8 cellular contexts compared by ENCODE assay signal in the genomic region with DNA sequence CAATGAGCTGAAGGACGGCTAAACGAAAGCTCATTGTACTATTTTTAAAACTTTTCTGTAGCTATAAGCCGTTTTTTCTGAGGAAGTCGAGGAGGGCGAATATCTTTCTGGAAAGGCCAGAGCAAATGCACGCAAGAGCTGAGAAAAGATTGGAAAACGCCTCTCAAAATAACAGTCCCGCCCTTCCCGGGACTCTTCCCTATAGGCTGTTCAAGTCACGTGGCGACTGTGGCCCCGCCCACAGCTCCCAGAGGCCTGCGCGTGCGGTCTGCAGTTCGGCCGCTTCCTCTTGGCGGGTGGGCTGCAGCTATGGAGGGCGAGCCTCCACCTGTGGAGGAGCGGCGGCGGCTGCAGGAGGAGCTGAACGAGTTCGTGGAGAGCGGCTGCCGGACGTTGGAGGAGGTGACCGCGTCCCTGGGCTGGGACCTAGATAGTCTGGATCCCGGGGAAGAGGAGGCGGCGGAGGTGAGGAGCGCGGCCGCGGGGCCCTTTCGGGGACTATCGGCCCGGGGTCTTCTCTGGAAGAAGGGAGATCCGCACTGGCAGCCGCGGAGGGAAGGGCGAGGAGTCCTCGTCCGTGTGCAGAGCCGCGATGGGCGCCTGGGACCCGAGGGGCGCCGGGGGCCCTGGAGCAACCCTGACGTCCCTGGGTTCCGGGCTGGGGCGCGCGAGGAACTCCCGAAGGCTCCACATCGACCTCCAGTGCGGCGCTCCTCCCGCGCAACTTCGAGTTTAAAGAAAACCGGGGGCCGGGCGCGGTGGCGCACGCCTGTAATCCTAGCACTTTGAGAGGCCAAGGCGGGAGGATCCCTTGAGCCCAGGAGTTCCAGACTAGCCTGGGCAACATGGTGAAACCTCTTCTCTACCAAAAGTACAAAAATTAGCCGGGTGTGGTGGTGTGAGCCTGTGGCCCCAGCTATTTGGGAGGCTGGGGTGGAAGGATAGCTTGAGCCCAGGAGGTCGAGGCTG. TPM values are rescaled to one million over a fixed set of nuclear protein-coding genes. Genes with fewer than 3 reads are reported as not detected.
DNase-seq lines count a peak whose midpoint lies in the region; ATAC-seq, FAIRE-seq and TF ChIP-seq lines count a peak whose summit lies in the region.

A gene with protein sequence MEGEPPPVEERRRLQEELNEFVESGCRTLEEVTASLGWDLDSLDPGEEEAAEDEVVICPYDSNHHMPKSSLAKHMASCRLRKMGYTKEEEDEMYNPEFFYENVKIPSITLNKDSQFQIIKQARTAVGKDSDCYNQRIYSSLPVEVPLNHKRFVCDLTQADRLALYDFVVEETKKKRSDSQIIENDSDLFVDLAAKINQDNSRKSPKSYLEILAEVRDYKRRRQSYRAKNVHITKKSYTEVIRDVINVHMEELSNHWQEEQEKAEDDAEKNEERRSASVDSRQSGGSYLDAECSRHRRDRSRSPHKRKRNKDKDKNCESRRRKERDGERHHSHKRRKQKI (plus strand): TSS at position 250 of the 969 bp plus-strand sequence. CDS start 60 bp downstream, at position 310.

- H3K4me1 Mint-ChIP-seq in endodermal cell = peaks cover 29% of the 10 kb centered on the region

- DNase-seq in COLO829 (ENCODE audit: low spot score) (peak; percentile 95), HTR-8/SVneo (ENCODE audit: insufficient read length, low spot score) (peak; percentile 91), NOMO-1 treated with dmso at 0.1 percent for 144 hours (lab: John Stamatoyannopoulos, UW; ENCODE audit: unreplicated experiment) (peak; percentile 89), endodermal cell (peak; percentile 98), mesenteric fat pad (ENCODE audit: low spot score) (peak; percentile 97)
- peak; percentile 74 to 81 (median 75) for DNase-seq in activated CD8-positive, alpha-beta memory T cell treated with anti-CD3 and anti-CD28 coated beads for 48 hours (ENCODE audit: low read depth in 2 of 3, low spot score in 2 of 3)
- peak; percentile 73 for DNase-seq in stimulated activated CD8-positive, alpha-beta memory T cell treated with anti-CD3 and anti-CD28 coated beads, Interleukin-15, amount 100 ng/mL, for 24 hours (ENCODE audit: low read depth)

- H3K27me3 ChIP-seq in endodermal cell (ENCODE audit: control insufficient read depth, insufficient read depth, low read length, poor library complexity, severe bottlenecking) = no peaks in the 10 kb centered on the region

- peak; percentile 97 for ATAC-seq in GM21367 (IDR thresholded peaks at IDR 0.05; ENCODE audit: unreplicated experiment)

- H3K36me3 ChIP-seq in endodermal cell (ENCODE audit: control insufficient read depth, insufficient read depth, low read length) = peaks cover 35% of the 10 kb centered on the region

- peaks cover 15% of the 10 kb centered on the region for H3K36me3 Mint-ChIP-seq in endodermal cell (ENCODE audit: low read depth)

- H3K4me3 ChIP-seq in endodermal cell (ENCODE audit: low read length) = peak within 1 kb of the TSS; percentile 91

- peak within 1 kb of the TSS; percentile 59 for H3K9ac ChIP-seq in endodermal cell (ENCODE audit: extremely low read depth, low read length, poor library complexity, severe bottlenecking)

- H3K4me3 Mint-ChIP-seq in endodermal cell = peak within 1 kb of the TSS; percentile 93

- H3K27ac ChIP-seq in endodermal cell (ENCODE audit: low read depth, low read length) = no peak within 1 kb of the TSS

- peak within 1 kb of the TSS; percentile 95 for H3K27ac Mint-ChIP-seq in endodermal cell

- no peaks in the 10 kb centered on the region for H3K9me3 ChIP-seq in endodermal cell (ENCODE audit: control insufficient read depth, low read length)

- FAIRE-seq in HTR-8/SVneo (lab: Jason Lieb, UNC) = peak; percentile 88

- no peak for TF ChIP-seq CTCF in endodermal cell (conservative IDR thresholded peaks at IDR 0.05)

- H3K9me3 Mint-ChIP-seq in endodermal cell = no peaks in the 10 kb centered on the region

- WGBS in endodermal cell (ENCODE audit: insufficient coverage in 1 of 2, insufficient read length in 1 of 2), 2 experiments = 0 to 1% methylated on average over 33 to 72 of the region's 72 CpGs

- no peaks in the 10 kb centered on the region for H3K4me1 ChIP-seq in endodermal cell (ENCODE audit: control insufficient read depth, insufficient read depth, low read length)

- H3K27me3 Mint-ChIP-seq in endodermal cell (ENCODE audit: insufficient read depth) = no peaks in the 10 kb centered on the region

RNA-seq across cellular contexts. Expression of the gene that starts here (rescaled TPM):
- 10 to 100 TPM; 13.9 to 19.5 TPM for total RNA-seq in endodermal cell
- polyA plus RNA-seq in endodermal cell (2013, experiment 1 of 2) = 20.5 TPM
- polyA plus RNA-seq in endodermal cell (2013, experiment 2 of 2) = 18.6 TPM
- 8.4 TPM for total RNA-seq in mesenteric fat pad
